In the genomic region with DNA sequence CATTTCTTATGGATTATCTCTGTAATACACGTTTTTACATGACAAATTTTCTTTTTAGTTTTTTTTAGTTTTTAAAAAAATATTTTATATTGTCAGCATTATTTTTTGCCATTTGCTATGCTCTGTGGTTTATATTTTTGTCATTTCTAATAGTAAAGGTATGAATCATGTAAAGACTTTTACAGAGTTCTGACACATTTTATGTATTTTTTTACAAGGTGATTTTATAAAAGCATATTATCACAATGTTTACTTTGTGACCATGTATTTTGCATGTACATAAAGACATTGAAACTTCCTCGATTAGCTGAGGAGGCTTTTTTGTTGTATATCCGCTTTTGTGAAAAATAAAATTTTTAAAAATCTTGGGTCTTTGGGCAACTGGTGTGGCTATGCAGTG, we compare ENCODE assay signal across 34 cellular contexts.
DNase-seq lines count a peak whose midpoint lies in the region; ATAC-seq, FAIRE-seq and TF ChIP-seq lines count a peak whose summit lies in the region.
"Had no signal": no experiment of that assay in that cellular context is flagged by ENCODE, and none has a peak within 500 bp of the region (broad histone marks: within the 10 kb centered on the region; RNA-seq: fewer than 3 reads in every experiment).

No MANE protein-coding gene starts in this region.

- TF ChIP-seq RAD21 in K562 (CRISPR knock-in tag; conservative IDR thresholded peaks at IDR 0.05 in 1 of 2, IDR thresholded peaks at IDR 0.05 in 1 of 2): no peak

- no peaks in the 10 kb centered on the region for H3K27me3 ChIP-seq in PC-3 (ENCODE audit: low read length)
- no peaks in the 10 kb centered on the region for H3K27me3 ChIP-seq in K562 (ENCODE audit: control insufficient read depth in 2 of 2, insufficient read depth in 2 of 2, low read length in 2 of 2)
- no peaks in the 10 kb centered on the region for H3K27me3 ChIP-seq in breast epithelium
- H3K27me3 ChIP-seq: BE2C; BLaER1; BLaER1 treated with 17β-estradiol and CSF1 and Interleukin-3, amounts not matched to agents 10 nM and 100 nM had no signal

- TF ChIP-seq POLR2A in K562 (conservative IDR thresholded peaks at IDR 0.05) (no peak), breast epithelium (IDR thresholded peaks at IDR 0.05) (no peak)

- H3K79me2 ChIP-seq in PC-3 (ENCODE audit: low read length): no peaks in the 10 kb centered on the region
- no peaks in the 10 kb centered on the region for H3K79me2 ChIP-seq in K562 (ENCODE audit: control insufficient read depth, insufficient read depth, low read length)

- POLR2A ChIA-PET in PC-3 (lab: Charles Lee; ENCODE audit: unreplicated experiment): no interaction called here
- POLR2A ChIA-PET in K562 (lab: Yijun Ruan, JAX): no interaction called here

- no peaks in the 10 kb centered on the region for H4K20me1 ChIP-seq in PC-3 (ENCODE audit: low read length)
- H4K20me1 ChIP-seq in K562 (replicated peaks; ENCODE audit: control insufficient read depth, insufficient read depth, low read length): no peaks in the 10 kb centered on the region
- H4K20me1 ChIP-seq: BLaER1; BLaER1 treated with 17β-estradiol and CSF1 and Interleukin-3, amounts not matched to agents 10 nM and 100 nM had no signal

- FAIRE-seq in A204.1 (lab: Jason Lieb, UNC) (peak; percentile 51), K562 (lab: Jason Lieb, UNC) (no peak), frontal cortex (lab: Jason Lieb, UNC) (peak; percentile 34)
- FAIRE-seq: A549, D721Med had no signal

- H2AFZ ChIP-seq in PC-3 (ENCODE audit: low read length) (no peak overlapping the region), K562 (ENCODE audit: low read depth, low read length) (no peak overlapping the region)

- WGBS in K562 (ENCODE audit: insufficient coverage, low coverage, missing lambda C conversion rate): 0% methylated on average over 3 of the region's 3 CpGs

- no TSS peak for BruUV-seq in PC-3 (replicated peaks; lab: Mats Ljungman, UMichigan)
- BruUV-seq in K562 (replicated peaks; lab: Mats Ljungman, UMichigan): no TSS peak

- H3K9me1 ChIP-seq in K562 (ENCODE audit: control insufficient read depth, insufficient read depth, low read length): no peaks in the 10 kb centered on the region

- no peaks in the 10 kb centered on the region for H3K36me3 ChIP-seq in PC-3 (ENCODE audit: low read depth, low read length)
- H3K36me3 ChIP-seq in K562 (ENCODE audit: control insufficient read depth, insufficient read depth, low read length): no peaks in the 10 kb centered on the region
- H3K36me3 ChIP-seq in breast epithelium: no peaks in the 10 kb centered on the region
- H3K36me3 ChIP-seq: BE2C; BLaER1; BLaER1 treated with 17β-estradiol and CSF1 and Interleukin-3, amounts not matched to agents 10 nM and 100 nM had no signal

- peak; percentile 57 for DNase-seq in PC-3
- DNase-seq in K562 (ENCODE audit: extremely low read depth in 1 of 4, low spot score in 3 of 4): no peak
- DNase-seq in frontal cortex (ENCODE audit: low spot score in 2 of 2): no peak
- DNase-seq in SIG-M5 (lab: John Stamatoyannopoulos, UW): no peak
- no peak for DNase-seq in breast epithelium (ENCODE audit: low spot score in 2 of 2)
- DNase-seq: 8988T; ACHN; AML-193; BE2C; C1 segment of cervical spinal cord; Caco-2; Calu3; CD4-positive, alpha-beta memory T cell; CD4-positive, alpha-beta T cell; CD4-positive, CD25-positive, alpha-beta regulatory T cell; CD8-positive, alpha-beta memory T cell; CD8-positive, alpha-beta T cell; COR-L47; DMS 273 treated with DMSO at 0.1 percent for 48 hours; DMS153; DMS53; DMS79; DMS79 treated with DMSO at 0.1 percent for 48 hours; DND-41; EL had no signal

- no peaks in the 10 kb centered on the region for H3K9me2 ChIP-seq in PC-3 (replicated peaks; ENCODE audit: low read length)

- H3K27ac ChIP-seq in PC-3 (ENCODE audit: low read length) (peak overlapping the region; percentile 26), K562 (ENCODE audit: extremely low read depth, low read depth, low read length) (no peak overlapping the region), breast epithelium (no peak overlapping the region)
- H3K27ac ChIP-seq: 22Rv1; A549; BLaER1; BLaER1 treated with 17β-estradiol and CSF1 and Interleukin-3, amounts not matched to agents 10 nM and 100 nM; C4-2B had no signal

- TF ChIP-seq CTCF in PC-3 (conservative IDR thresholded peaks at IDR 0.05; ENCODE audit: low read depth, low read length) (no peak), K562 (IDR thresholded peaks at IDR 0.05 in 2 of 3, conservative IDR thresholded peaks at IDR 0.05 in 1 of 3; ENCODE audit: insufficient read depth in 2 of 3, low read depth in 1 of 3, low read length in 3 of 3) (no peak), breast epithelium (IDR thresholded peaks at IDR 0.05) (no peak)

- TF ChIP-seq EP300 in K562 (IDR thresholded peaks at IDR 0.05; ENCODE audit: low read length): no peak

- CTCF ChIA-PET in PC-3 (lab: Charles Lee): no interaction called here
- CTCF ChIA-PET in K562 (lab: Yijun Ruan, JAX; ENCODE audit: low intra/inter-chr PET ratio): no interaction called here

- H3K9me3 ChIP-seq in PC-3 (ENCODE audit: low read length) (no peaks in the 10 kb centered on the region), K562 (replicated peaks; ENCODE audit: control insufficient read depth, insufficient read depth, low read depth, low read length) (no peaks in the 10 kb centered on the region), breast epithelium (peaks cover 0 to 19% of the 10 kb centered on the region in 2 donors)
- H3K9me3 ChIP-seq: A549, BE2C, Caco-2 had no signal

- H3K9ac ChIP-seq in PC-3 (ENCODE audit: low read length) (no peak overlapping the region), K562 (ENCODE audit: insufficient read depth in 1 of 2, low read depth in 2 of 2, low read length in 2 of 2) (no peak overlapping the region)
- H3K9ac ChIP-seq: BLaER1; BLaER1 treated with 17β-estradiol and CSF1 and Interleukin-3, amounts not matched to agents 10 nM and 100 nM had no signal

- H3K4me2 ChIP-seq in PC-3 (ENCODE audit: low read length): no peak overlapping the region
- no peak overlapping the region for H3K4me2 ChIP-seq in K562 (ENCODE audit: insufficient read depth, low read length)
- H3K4me2 ChIP-seq: A549; BLaER1; BLaER1 treated with 17β-estradiol and CSF1 and Interleukin-3, amounts not matched to agents 10 nM and 100 nM had no signal

- H3F3A ChIP-seq in PC-3 (ENCODE audit: low read length, unreplicated experiment): no peaks in the 10 kb centered on the region

- peaks cover 11% of the 10 kb centered on the region for H3K4me1 ChIP-seq in PC-3 (ENCODE audit: insufficient read depth, low read length)
- H3K4me1 ChIP-seq in K562 (replicated peaks in 1 of 2; ENCODE audit: control insufficient read depth in 2 of 2, insufficient read depth in 2 of 2, low read length in 2 of 2): no peaks in the 10 kb centered on the region
- H3K4me1 ChIP-seq in breast epithelium: no peaks in the 10 kb centered on the region
- H3K4me1 ChIP-seq: A549; BLaER1; BLaER1 treated with 17β-estradiol and CSF1 and Interleukin-3, amounts not matched to agents 10 nM and 100 nM; Caco-2 had no signal

- ATAC-seq in PC-3 (peak; percentile 85), K562 (no peak), HG02623 (IDR thresholded peaks at IDR 0.05; ENCODE audit: unreplicated experiment) (no peak), GM18867 (IDR thresholded peaks at IDR 0.05; ENCODE audit: unreplicated experiment) (no peak)
- ATAC-seq: A549; CD8-positive, alpha-beta T cell had no signal

- in situ Hi-C loops in K562 (cut with MboI): no loop called here

- no peak overlapping the region for H3K4me3 ChIP-seq in PC-3 (ENCODE audit: low read length)
- no peak overlapping the region for H3K4me3 ChIP-seq in K562
- H3K4me3 ChIP-seq in breast epithelium: no peak overlapping the region
- H3K4me3 ChIP-seq: A549; BLaER1; BLaER1 treated with 17β-estradiol and CSF1 and Interleukin-3, amounts not matched to agents 10 nM and 100 nM had no signal

- intact Hi-C loops in PC-3 (cut with micrococcal nuclease): no loop called here
- intact Hi-C loops in K562 (cut with micrococcal nuclease): no loop called here
- intact Hi-C loops in breast epithelium (cut with DNase I; ENCODE audit: low total_unique reads): no loop called here

TF ChIP-seq in K562, 482 proteins besides CTCF, POLR2A, EP300 and RAD21 (continues in another document):
- TF ChIP-seq ZNF707 (CRISPR knock-in tag; conservative IDR thresholded peaks at IDR 0.05): no peak
- TF ChIP-seq, protein P1, sequence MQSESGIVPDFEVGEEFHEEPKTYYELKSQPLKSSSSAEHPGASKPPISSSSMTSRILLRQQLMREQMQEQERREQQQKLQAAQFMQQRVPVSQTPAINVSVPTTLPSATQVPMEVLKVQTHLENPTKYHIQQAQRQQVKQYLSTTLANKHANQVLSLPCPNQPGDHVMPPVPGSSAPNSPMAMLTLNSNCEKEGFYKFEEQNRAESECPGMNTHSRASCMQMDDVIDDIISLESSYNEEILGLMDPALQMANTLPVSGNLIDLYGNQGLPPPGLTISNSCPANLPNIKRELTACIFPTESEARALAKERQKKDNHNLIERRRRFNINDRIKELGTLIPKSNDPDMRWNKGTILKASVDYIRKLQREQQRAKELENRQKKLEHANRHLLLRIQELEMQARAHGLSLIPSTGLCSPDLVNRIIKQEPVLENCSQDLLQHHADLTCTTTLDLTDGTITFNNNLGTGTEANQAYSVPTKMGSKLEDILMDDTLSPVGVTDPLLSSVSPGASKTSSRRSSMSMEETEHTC (IDR thresholded peaks at IDR 0.05): no peak
- no peak for TF ChIP-seq ZNF143 (CRISPR knock-in tag; IDR thresholded peaks at IDR 0.05)
- TF ChIP-seq ZBTB17 (CRISPR knock-in tag; IDR thresholded peaks at IDR 0.05): no peak
- TF ChIP-seq ZNF57 (CRISPR knock-in tag; IDR thresholded peaks at IDR 0.05): no peak
- TF ChIP-seq ZNF316 (IDR thresholded peaks at IDR 0.05): peak; percentile 50; the same call in 1 of the 2 replicates
- TF ChIP-seq LARP7 (IDR thresholded peaks at IDR 0.05): no peak
- TF ChIP-seq CBFB (CRISPR knock-in tag; IDR thresholded peaks at IDR 0.05): no peak
